8 cellular contexts compared by ENCODE assay signal in the genomic region with DNA sequence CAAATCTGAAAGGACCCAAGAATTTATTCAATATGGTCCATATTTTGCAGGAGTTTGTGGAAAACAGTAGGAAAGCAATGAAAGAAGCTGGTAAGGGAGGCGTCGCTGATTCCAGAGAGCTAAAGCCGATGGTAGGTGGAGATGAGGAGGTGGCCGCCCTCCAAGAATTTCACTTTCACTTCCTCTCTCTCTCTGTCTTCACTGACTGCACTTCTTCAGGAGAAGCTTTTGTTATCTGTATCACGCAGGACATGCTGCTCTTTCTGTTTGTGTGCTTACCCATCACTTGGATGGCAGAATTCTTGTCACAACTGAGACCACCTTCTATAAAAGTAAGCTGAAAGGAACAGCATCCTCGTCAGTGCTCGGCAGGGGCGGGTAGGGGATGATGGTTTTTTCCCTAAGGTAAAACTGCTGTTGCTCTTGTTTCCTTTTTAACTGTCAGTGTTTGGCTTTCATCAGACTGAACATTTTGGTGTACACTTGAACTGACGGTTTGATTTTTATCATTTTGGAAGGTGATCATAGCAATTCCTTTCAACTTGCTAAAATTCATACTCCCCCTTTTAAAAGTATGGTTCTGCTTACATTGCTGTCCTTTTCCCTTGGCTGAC.
A peak's percentile ranks its signal among the peaks of the same experiment; 100 is the strongest.
DNase-seq lines count a peak whose midpoint lies in the region; ATAC-seq, FAIRE-seq and TF ChIP-seq lines count a peak whose summit lies in the region.

No MANE protein-coding gene starts in this region.

- no peak for TF ChIP-seq CTCF in H1 (IDR thresholded peaks at IDR 0.05; ENCODE audit: control extremely low read depth in 1 of 3, insufficient read depth in 1 of 3, low read depth in 1 of 3, low read length in 3 of 3)

- H3K79me1 ChIP-seq in H1 (ENCODE audit: low read depth, low read length): no peaks in the 10 kb centered on the region

- DNase-seq in stimulated activated naive CD4-positive, alpha-beta T cell (lab: John Stamatoyannopoulos, UW): peak in 5 of 6 experiments; percentile 1 to 41 (median 12)
- no peak for DNase-seq in stimulated activated naive CD4-positive, alpha-beta T cell treated with Interleukin-2 at 50 U/mL for 16 hours (lab: John Stamatoyannopoulos, UW)
- peak; percentile 63 for DNase-seq in SK-MEL-5 (ENCODE audit: low read depth, low spot score)
- DNase-seq in H1 (ENCODE audit: low read depth in 1 of 2, low spot score in 2 of 2): no peak
- DNase-seq in NCI-H510A treated with DMSO at 0.1 percent for 48 hours (lab: John Stamatoyannopoulos, UW): no peak
- no peak for DNase-seq in NCI-H2107 (lab: John Stamatoyannopoulos, UW)

- no peak overlapping the region for H2BK20ac ChIP-seq in H1 (ENCODE audit: low read length)

- 88% methylated on average over 9 of the region's 9 CpGs; no CpG with 5 or more reads in 1 of the 2 experiments for WGBS in H1 (ENCODE audit: extremely low coverage in 1 of 2, insufficient coverage in 1 of 2, insufficient read length in 1 of 2, insufficient replicate concordance in 2 of 2, low coverage in 1 of 2, low lambda C conversion rate in 2 of 2, missing lambda C conversion rate in 1 of 2), 2 experiments

- H3K9me3 Mint-ChIP-seq in stimulated activated naive CD8-positive, alpha-beta T cell treated with anti-CD3 and anti-CD28 coated beads, Interleukin-15, Interleukin-2, amounts not matched to agents 100 ng/mL and 50 ng/mL, for 24 hours: no peaks in the 10 kb centered on the region

- in situ Hi-C loops in SK-MEL-5 (cut with HindIII; ENCODE audit: low pct_unique_long_range_greater_than_20kb, low sequenced_read_pairs): no loop called here

- H3K4me1 ChIP-seq in H1 (replicated peaks in 1 of 4; ENCODE audit: control insufficient read depth in 3 of 4, insufficient read depth in 4 of 4, low read length in 3 of 4): peaks cover 0 to 8% (median 3%) of the 10 kb centered on the region in 4 experiments; a peak in 5 of 7 replicates

- H4K8ac ChIP-seq in H1 (ENCODE audit: extremely low read depth, insufficient read depth, low read length): no peak overlapping the region

- no peak overlapping the region for H2BK5ac ChIP-seq in H1 (ENCODE audit: low read depth, low read length)

- CTCF ChIA-PET in H1 (lab: Charles Lee; ENCODE audit: partially characterized antibody): interaction anchor here (1.6 kb wide), 1 partner anchor 13 kb away, joined by 3 read pairs; no protein-coding TSS in a partner anchor

- H3K4me1 Mint-ChIP-seq in stimulated activated naive CD8-positive, alpha-beta T cell treated with anti-CD3 and anti-CD28 coated beads, Interleukin-15, Interleukin-2, amounts not matched to agents 100 ng/mL and 50 ng/mL, for 24 hours (ENCODE audit: low read depth): peaks cover 15% of the 10 kb centered on the region

- H2BK120ac ChIP-seq in H1 (replicated peaks; ENCODE audit: low read depth, low read length): no peak overlapping the region

- peaks cover 3% of the 10 kb centered on the region for H3K27me3 Mint-ChIP-seq in stimulated activated naive CD8-positive, alpha-beta T cell treated with anti-CD3 and anti-CD28 coated beads, Interleukin-15, Interleukin-2, amounts not matched to agents 100 ng/mL and 50 ng/mL, for 24 hours

- no peaks in the 10 kb centered on the region for H3K27me3 ChIP-seq in H1 (replicated peaks in 1 of 4; ENCODE audit: control insufficient read depth in 3 of 4, extremely low read depth in 1 of 4, insufficient read depth in 3 of 4, low read length in 3 of 4)

- no peaks in the 10 kb centered on the region for H3K9me3 ChIP-seq in H1 (ENCODE audit: insufficient read depth in 2 of 2, low read depth in 1 of 2, low read length in 1 of 2)

- H3K27ac Mint-ChIP-seq in stimulated activated naive CD8-positive, alpha-beta T cell treated with anti-CD3 and anti-CD28 coated beads, Interleukin-15, Interleukin-2, amounts not matched to agents 100 ng/mL and 50 ng/mL, for 24 hours: peak overlapping the region; percentile 64

- no peak overlapping the region for H3K4me2 ChIP-seq in H1 (ENCODE audit: insufficient read depth in 1 of 2, low read depth in 2 of 2, low read length in 2 of 2)

- H3K4me3 ChIP-seq in H1 (ENCODE audit: extremely low read depth in 1 of 4, insufficient read depth in 2 of 4, low read depth in 3 of 4, low read length in 4 of 4): no peak overlapping the region

- no peak overlapping the region for H2AK5ac ChIP-seq in H1 (ENCODE audit: low read depth, low read length)

- peaks cover 3% of the 10 kb centered on the region for H3K36me3 Mint-ChIP-seq in stimulated activated naive CD8-positive, alpha-beta T cell treated with anti-CD3 and anti-CD28 coated beads, Interleukin-15, Interleukin-2, amounts not matched to agents 100 ng/mL and 50 ng/mL, for 24 hours (ENCODE audit: low read depth)

- H4K91ac ChIP-seq in H1 (replicated peaks; ENCODE audit: insufficient read length, low read length): no peak overlapping the region

- no peak for TF ChIP-seq RAD21 in H1 (IDR thresholded peaks at IDR 0.05 in 1 of 2, conservative IDR thresholded peaks at IDR 0.05 in 1 of 2; ENCODE audit: low read depth in 2 of 2, low read length in 2 of 2)

- H3K18ac ChIP-seq in H1 (ENCODE audit: extremely low read depth, low read length): no peak overlapping the region

- no peak for TF ChIP-seq EP300 in H1 (IDR thresholded peaks at IDR 0.05; ENCODE audit: borderline replicate concordance in 1 of 2, low read depth in 2 of 2, low read length in 2 of 2)

- peak; percentile 95 for ATAC-seq in HG03060 (IDR thresholded peaks at IDR 0.05; ENCODE audit: low read depth, unreplicated experiment)

- no peak overlapping the region for H3K4ac ChIP-seq in H1 (replicated peaks; ENCODE audit: insufficient read length, low read depth, low read length)

- no peak overlapping the region; a peak in 1 of 7 replicates for H3K9ac ChIP-seq in H1 (replicated peaks in 1 of 4; ENCODE audit: extremely low read depth in 1 of 4, low read depth in 3 of 4, low read length in 3 of 4)

- no peak overlapping the region for H2BK12ac ChIP-seq in H1 (ENCODE audit: low read depth, low read length)

- H4K20me1 ChIP-seq in H1 (replicated peaks in 1 of 2; ENCODE audit: control insufficient read depth in 1 of 2, insufficient read depth in 2 of 2, low read length in 2 of 2): no peaks in the 10 kb centered on the region

- no peak overlapping the region for H3K14ac ChIP-seq in H1 (ENCODE audit: insufficient read length)

- no peak overlapping the region for H3K27ac ChIP-seq in H1 (ENCODE audit: low read depth, low read length)

- no peak for FAIRE-seq in H1 (lab: Jason Lieb, UNC)

- H3K4me3 Mint-ChIP-seq in stimulated activated naive CD8-positive, alpha-beta T cell treated with anti-CD3 and anti-CD28 coated beads, Interleukin-15, Interleukin-2, amounts not matched to agents 100 ng/mL and 50 ng/mL, for 24 hours: peak overlapping the region; percentile 87

- no peaks in the 10 kb centered on the region for H3K23me2 ChIP-seq in H1 (ENCODE audit: low read depth, low read length)

- no peak overlapping the region for H4K5ac ChIP-seq in H1 (ENCODE audit: insufficient read length, low read depth, low read length)

- no peaks in the 10 kb centered on the region for H3K79me2 ChIP-seq in H1 (ENCODE audit: control insufficient read depth in 1 of 2, insufficient read depth in 2 of 2, low read length in 2 of 2)

- peak overlapping the region; percentile 28 for H3K23ac ChIP-seq in H1 (ENCODE audit: insufficient read length)

- POLR2A ChIA-PET in H1 (lab: Charles Lee; ENCODE audit: partially characterized antibody): no interaction called here

- H3K36me3 ChIP-seq in H1 (ENCODE audit: control insufficient read depth in 2 of 4, insufficient read depth in 4 of 4, low read length in 3 of 4): peaks cover 0 to 14% (median 5%) of the 10 kb centered on the region in 4 experiments; a peak in 5 of 8 replicates

- no peak overlapping the region for H2BK15ac ChIP-seq in H1 (ENCODE audit: low read length)

- H2AFZ ChIP-seq in H1 (ENCODE audit: low read length): no peak overlapping the region

- TF ChIP-seq POLR2A in H1 (IDR thresholded peaks at IDR 0.05; ENCODE audit: control extremely low read depth in 1 of 2, low read depth in 2 of 2, low read length in 2 of 2): no peak

- no peak overlapping the region for H3K56ac ChIP-seq in H1 (replicated peaks; ENCODE audit: insufficient read length, low read depth, low read length)

TF ChIP-seq in H1, 55 proteins besides CTCF, POLR2A, EP300 and RAD21:
- TF ChIP-seq SIN3A (conservative IDR thresholded peaks at IDR 0.05 in 1 of 2, IDR thresholded peaks at IDR 0.05 in 1 of 2; ENCODE audit: low read depth in 1 of 2, low read length in 2 of 2) (no peak), CBX5 (IDR thresholded peaks at IDR 0.05; ENCODE audit: low read depth, low read length) (no peak), RNF2 (IDR thresholded peaks at IDR 0.05; ENCODE audit: borderline replicate concordance, low read depth, low read length, missing control alignments, poor library complexity, severe bottlenecking) (no peak), HDAC2 (IDR thresholded peaks at IDR 0.05; ENCODE audit: borderline replicate concordance in 1 of 2, low read depth in 2 of 2, low read length in 2 of 2) (no peak), SP4 (IDR thresholded peaks at IDR 0.05; ENCODE audit: low read length) (no peak), KDM1A (IDR thresholded peaks at IDR 0.05; ENCODE audit: borderline replicate concordance, low read length) (no peak), TCF12 (IDR thresholded peaks at IDR 0.05; ENCODE audit: low read depth, low read length) (no peak), PHF8 (conservative IDR thresholded peaks at IDR 0.05; ENCODE audit: low read depth, low read length) (no peak), EZH2 (IDR thresholded peaks at IDR 0.05; ENCODE audit: low read depth, low read length, severe bottlenecking) (no peak), HDAC6 (IDR thresholded peaks at IDR 0.05; ENCODE audit: low read depth, low read length) (no peak), CTBP2 (IDR thresholded peaks at IDR 0.05; ENCODE audit: borderline replicate concordance, insufficient read depth, insufficient read length, low read length) (no peak)

Comparison
In these comparisons a context has a peak if more than half of its experiments do, and no peak if none do; other contexts are left out.
1. DNase-seq: peak in stimulated activated naive CD4-positive, alpha-beta T cell (5 of 6) and SK-MEL-5 (single experiment); none in stimulated activated naive CD4-positive, alpha-beta T cell treated with Interleukin-2 at 50 U/mL for 16 hours (single experiment), H1 (0 of 2), NCI-H510A treated with DMSO at 0.1 percent for 48 hours (single experiment) and NCI-H2107 (single experiment).